ENCODE assay signal across 29 cellular contexts in genomic region chr14:27688823-27689444, GRCh38.
"Had no signal": no experiment of that assay in that cellular context is flagged by ENCODE, and none has a peak within 500 bp of the region (broad histone marks: within the 10 kb centered on the region; RNA-seq: fewer than 3 reads in every experiment).

No MANE protein-coding gene starts in this region.

- H3K27me3 Mint-ChIP-seq: activated CD8-positive, alpha-beta T cell treated with anti-CD3 and anti-CD28 coated beads for 36 hours; activated naive CD4-positive, alpha-beta T cell treated with anti-CD3 and anti-CD28 coated beads, Interleukin-2, amount 10 ng/mL, durations not matched to agents 7 days and 5 days; activated naive CD8-positive, alpha-beta T cell treated with anti-CD3 and anti-CD28 coated beads for 36 hours had no signal

- H3K27ac Mint-ChIP-seq: activated CD8-positive, alpha-beta T cell treated with anti-CD3 and anti-CD28 coated beads for 36 hours; activated naive CD4-positive, alpha-beta T cell treated with anti-CD3 and anti-CD28 coated beads, Interleukin-2, amount 10 ng/mL, durations not matched to agents 7 days and 5 days; activated naive CD8-positive, alpha-beta T cell treated with anti-CD3 and anti-CD28 coated beads for 36 hours; activated T-cell treated with anti-CD3 and anti-CD28 coated beads, Interleukin-2, amount 50 U/mL, for 72 hours; activated T-helper 2 cell treated with anti-CD3 and anti-CD28 coated beads, Interferon-gamma antibody, Interleukin-2, Interleukin-4, amounts not matched to agents 10 μg/mL and 5 μg/mL and 100 μg/mL, durations not matched to agents 14 hours and 24 hours and 36 hours had no signal

- H3K4me3 ChIP-seq: cardiac muscle cell, MG63, SJCRH30 had no signal

- H3K27ac ChIP-seq: brain microvascular endothelial cell, cardiac muscle cell, RWPE1, SJCRH30, VCaP had no signal

- H3K4me3 Mint-ChIP-seq: activated CD8-positive, alpha-beta T cell treated with anti-CD3 and anti-CD28 coated beads for 36 hours; activated naive CD4-positive, alpha-beta T cell treated with anti-CD3 and anti-CD28 coated beads, Interleukin-2, amount 10 ng/mL, durations not matched to agents 7 days and 5 days; activated naive CD8-positive, alpha-beta T cell treated with anti-CD3 and anti-CD28 coated beads for 36 hours; activated T-cell treated with anti-CD3 and anti-CD28 coated beads, Interleukin-2, amount 50 U/mL, for 72 hours had no signal

- H3K4me1 Mint-ChIP-seq: activated naive CD4-positive, alpha-beta T cell treated with anti-CD3 and anti-CD28 coated beads, Interleukin-2, amount 10 ng/mL, durations not matched to agents 7 days and 5 days; activated naive CD8-positive, alpha-beta T cell treated with anti-CD3 and anti-CD28 coated beads for 36 hours had no signal

- H3K4me1 ChIP-seq: SJCRH30 had no signal

- DNase-seq: activated CD4-positive, alpha-beta T cell treated with anti-CD3 and anti-CD28 coated beads for 4 hours; activated CD8-positive, alpha-beta memory T cell treated with anti-CD3 and anti-CD28 coated beads, Interleukin-2, amount 50 U/mL, for 4 hours; activated CD8-positive, alpha-beta T cell treated with anti-CD3 and anti-CD28 coated beads for 36 hours; activated gamma-delta T cell treated with Interleukin-2 at 50 U/mL for 16 hours; activated naive CD4-positive, alpha-beta T cell treated with anti-CD3 and anti-CD28 coated beads, Interleukin-2, amount 10 ng/mL, durations not matched to agents 7 days and 5 days; activated naive CD8-positive, alpha-beta T cell treated with anti-CD3 and anti-CD28 coated beads for 36 hours; activated T-cell treated with anti-CD3 and anti-CD28 coated beads, Interleukin-2, amount 50 U/mL, for 72 hours; brain microvascular endothelial cell; MG63; MV-4-11; NCI-H1092 treated with DMSO at 0.1 percent for 48 hours; NCI-H1417 treated with DMSO at 0.1 percent for 48 hours; NCI-H1694; NCI-H2029; NCI-H2107; NCI-H2171 treated with DMSO at 0.1 percent for 48 hours; NCI-H226; NCI-H526; NCI-H82; NK-92 treated with Interleukin-12 subunit alpha and Interleukin-12 subunit beta, amount 100 ng/mL, for 24 hours; OCI-M1; Right ventricle myocardium superior; SJCRH30 had no signal

- H3K9me3 ChIP-seq: MG63, SJCRH30 had no signal

- H3K36me3 Mint-ChIP-seq: activated naive CD4-positive, alpha-beta T cell treated with anti-CD3 and anti-CD28 coated beads, Interleukin-2, amount 10 ng/mL, durations not matched to agents 7 days and 5 days; activated naive CD8-positive, alpha-beta T cell treated with anti-CD3 and anti-CD28 coated beads for 36 hours had no signal

- H3K27me3 ChIP-seq: brain microvascular endothelial cell, cardiac muscle cell, MG63 had no signal

- ATAC-seq: activated CD4-positive, CD25-positive, alpha-beta regulatory T cell treated with anti-CD3 and anti-CD28 coated beads, Interleukin-2, amount 50 U/mL, for 24 hours; activated CD8-positive, alpha-beta T cell treated with anti-CD3 and anti-CD28 coated beads for 36 hours; activated T-cell treated with anti-CD3 and anti-CD28 coated beads, Interleukin-2, amount 50 U/mL, for 72 hours; Panc1 had no signal

- H3K36me3 ChIP-seq: brain microvascular endothelial cell, cardiac muscle cell, MG63, SJCRH30 had no signal
